ENCODE assay signal across 16 cellular contexts in genomic region chr4:153476829-153477574, GRCh38. TPM values are rescaled to one million over a fixed set of nuclear protein-coding genes. Genes with fewer than 3 reads are reported as not detected.
DNase-seq lines count a peak whose midpoint lies in the region; ATAC-seq and TF ChIP-seq lines count a peak whose summit lies in the region.
"Had no signal": no experiment of that assay in that cellular context is flagged by ENCODE, and none has a peak within 500 bp of the region (broad histone marks: within the 10 kb centered on the region; RNA-seq: fewer than 3 reads in every experiment).

No MANE protein-coding gene starts in this region.

- no peak overlapping the region for H3K27ac ChIP-seq in right cardiac atrium (ENCODE audit: low read length)
- peak overlapping the region; percentile 56 for H3K27ac ChIP-seq in OCI-LY1 (ENCODE audit: low read depth, low read length, poor library complexity, severe bottlenecking)
- H3K27ac ChIP-seq in stomach, result peak overlapping the region in 1 of 5 donors; percentile 3
- H3K27ac ChIP-seq: breast epithelium, left ventricle myocardium inferior, SJCRH30, thyroid gland had no signal

- no peak for DNase-seq in left ventricle myocardium superior
- DNase-seq in right cardiac atrium, result no peak
- no peak for DNase-seq in stomach
- no peak for DNase-seq in GDM1 (lab: John Stamatoyannopoulos, UW)
- DNase-seq in mucosa of gallbladder (ENCODE audit: low spot score), result no peak
- DNase-seq: activated naive CD4-positive, alpha-beta T cell treated with anti-CD3 and anti-CD28 coated beads, Interleukin-2, amount 50 U/mL, for 16 hours; left ventricle myocardium inferior; NCI-H1105; NCI-H2227 treated with DMSO at 0.1 percent for 48 hours; SJCRH30; stimulated activated CD4-positive, alpha-beta T cell treated with anti-CD3 and anti-CD28 coated beads, Interleukin-2, amount 100 ng/mL, for 24 hours; thyroid gland had no signal

- H3K9me3 ChIP-seq in right cardiac atrium (ENCODE audit: control insufficient read depth, low read length) (no peaks in the 10 kb centered on the region), OCI-LY1 (ENCODE audit: low read length) (no peaks in the 10 kb centered on the region), stomach (no peaks in the 10 kb centered on the region)
- H3K9me3 ChIP-seq: breast epithelium, left ventricle myocardium inferior, SJCRH30, thyroid gland had no signal

- H2AFZ ChIP-seq in OCI-LY1 (ENCODE audit: low read length), result no peak overlapping the region

- H3K36me3 ChIP-seq in OCI-LY1 (ENCODE audit: insufficient read depth, low read length) (peaks cover 92% of the 10 kb centered on the region), stomach (peaks cover 9 to 32% (median 26%) of the 10 kb centered on the region in 4 donors)
- H3K36me3 ChIP-seq: breast epithelium, thyroid gland had no signal

- no peak overlapping the region; the same call in 1 of the 2 replicates for H3K9ac ChIP-seq in OCI-LY1 (ENCODE audit: low read length)

- no peaks in the 10 kb centered on the region for H3K27me3 ChIP-seq in right cardiac atrium (ENCODE audit: control insufficient read depth, insufficient read depth)
- H3K27me3 ChIP-seq in OCI-LY1 (ENCODE audit: insufficient read depth, low read length), result no peaks in the 10 kb centered on the region
- no peaks in the 10 kb centered on the region for H3K27me3 ChIP-seq in stomach
- H3K27me3 ChIP-seq: breast epithelium, SJCRH30, thyroid gland had no signal

- no peak for TF ChIP-seq EP300 in stomach (IDR thresholded peaks at IDR 0.05)

- H3K9me2 ChIP-seq in OCI-LY1 (ENCODE audit: low read depth, low read length), result no peaks in the 10 kb centered on the region

- H3K79me2 ChIP-seq in OCI-LY1 (ENCODE audit: insufficient read depth, low read length), result peaks cover 97% of the 10 kb centered on the region

- WGBS in right cardiac atrium, result 67% methylated on average over 8 of the region's 8 CpGs
- 72 to 86% (median 81%) methylated on average over 8 of the region's 8 CpGs for WGBS in stomach, 5 donors

- peaks cover 3% of the 10 kb centered on the region for H3K4me1 ChIP-seq in right cardiac atrium (ENCODE audit: control insufficient read depth, insufficient read depth, low read length)
- H3K4me1 ChIP-seq in OCI-LY1 (ENCODE audit: insufficient read depth, low read length, severe bottlenecking), result peaks cover 100% of the 10 kb centered on the region
- peaks cover 0 to 36% (median 20%) of the 10 kb centered on the region in 4 donors for H3K4me1 ChIP-seq in stomach
- H3K4me1 ChIP-seq: breast epithelium, SJCRH30, thyroid gland had no signal

- TF ChIP-seq CTCF in OCI-LY1 (IDR thresholded peaks at IDR 0.05; ENCODE audit: low read length) (no peak), stomach (IDR thresholded peaks at IDR 0.05) (no peak)

- peak overlapping the region; percentile 38; the same call in 1 of the 2 replicates for H3K4me2 ChIP-seq in OCI-LY1 (ENCODE audit: low read length)

- peaks cover 4% of the 10 kb centered on the region; the same call in 1 of the 2 replicates for H3F3A ChIP-seq in OCI-LY1 (ENCODE audit: insufficient read depth, low read length)

- H3K4me3 ChIP-seq in right cardiac atrium (ENCODE audit: low read length), result no peak overlapping the region
- H3K4me3 ChIP-seq in OCI-LY1 (ENCODE audit: low read depth, low read length, poor library complexity, severe bottlenecking), result peak overlapping the region; percentile 24
- H3K4me3 ChIP-seq in stomach, result no peak overlapping the region
- H3K4me3 ChIP-seq: breast epithelium, left ventricle myocardium inferior, SJCRH30, thyroid gland had no signal

- no peak for TF ChIP-seq POLR2A in stomach (IDR thresholded peaks at IDR 0.05)

- H4K20me1 ChIP-seq in OCI-LY1 (ENCODE audit: insufficient read depth, low read length), result no peaks in the 10 kb centered on the region

- ATAC-seq in left ventricle myocardium superior, result peak; percentile 23
- ATAC-seq in right cardiac atrium, result no peak
- peak; percentile 21 for ATAC-seq in esophagus mucosa
- ATAC-seq in SK-N-SH treated with all-trans-retinoic acid at 6 μM for 48 hours, result no peak

- intact Hi-C loops in left ventricle myocardium superior (cut with micrococcal nuclease) (no loop called here), right cardiac atrium (cut with DNase I) (no loop called here), stomach (cut with DNase I; ENCODE audit: low total_unique reads) (no loop called here)

TF ChIP-seq in SK-N-SH treated with all-trans-retinoic acid at 6 μM for 48 hours, 23 proteins besides CTCF, POLR2A, EP300 and RAD21:
- TF ChIP-seq TSHZ2 (CRISPR knock-in tag; IDR thresholded peaks at IDR 0.05) (no peak), ZC3H10 (CRISPR knock-in tag; IDR thresholded peaks at IDR 0.05) (no peak), TOX (CRISPR knock-in tag; IDR thresholded peaks at IDR 0.05; ENCODE audit: borderline replicate concordance) (no peak), ZFP3 (CRISPR knock-in tag; IDR thresholded peaks at IDR 0.05) (no peak), CSDC2 (CRISPR knock-in tag; IDR thresholded peaks at IDR 0.05) (no peak), CSRNP3 (CRISPR knock-in tag; IDR thresholded peaks at IDR 0.05) (no peak), SNAI2 (CRISPR knock-in tag; IDR thresholded peaks at IDR 0.05) (no peak), OSR1 (CRISPR knock-in tag; IDR thresholded peaks at IDR 0.05) (no peak)
TF ChIP-seq in SK-N-SH treated with all-trans-retinoic acid at 6 μM for 48 hours: peak in this region for 0.

RNA-seq across cellular contexts. Expression of gene TMEM131L, which starts 10.8 kb away (rescaled TPM):
- total RNA-seq in left ventricle myocardium superior (16.8 TPM), right cardiac atrium (10 to 100 TPM in 3 of 4 donors, 1 to 10 TPM in 1; 9.0 to 13.3 (median 11.3) TPM), esophagus mucosa (14.7 TPM), stomach (10 to 100 TPM; 12.9 to 40.0 (median 19.1) TPM), mucosa of gallbladder (11.7 TPM)
- polyA plus RNA-seq in right cardiac atrium (4.6 TPM), stomach (1 to 10 TPM; 2.4 to 4.4 (median 2.7) TPM)

Comparison
In these comparisons a context has a peak if more than half of its experiments do, and no peak if none do; other contexts are left out.
1. ATAC-seq: peak in left ventricle myocardium superior (single experiment) and esophagus mucosa (single experiment); none in right cardiac atrium (0 of 2) and SK-N-SH treated with all-trans-retinoic acid at 6 μM for 48 hours (single experiment).